In genomic region chr7:154675560-154675959, GRCh38 we compare ENCODE assay signal across 24 cellular contexts.
"Had no signal": no experiment of that assay in that cellular context is flagged by ENCODE, and none has a peak within 500 bp of the region (broad histone marks: within the 10 kb centered on the region; RNA-seq: fewer than 3 reads in every experiment).

No MANE protein-coding gene starts in this region.

- H3K4me3 ChIP-seq: coronary artery, dorsolateral prefrontal cortex had no signal

- H3K27ac ChIP-seq: brain microvascular endothelial cell, coronary artery, dorsolateral prefrontal cortex had no signal

- H3K27me3 ChIP-seq: brain microvascular endothelial cell, dorsolateral prefrontal cortex had no signal

- H3K36me3 ChIP-seq: brain microvascular endothelial cell had no signal

- ATAC-seq: activated CD4-positive, alpha-beta T cell treated with anti-CD3 and anti-CD28 coated beads for 36 hours; activated CD8-positive, alpha-beta memory T cell treated with anti-CD3 and anti-CD28 coated beads, Interleukin-2, amount 10 ng/mL, durations not matched to agents 7 days and 5 days; activated CD8-positive, alpha-beta T cell treated with anti-CD3 and anti-CD28 coated beads, Interleukin-2, amount 10 ng/mL, durations not matched to agents 7 days and 5 days; activated T-cell treated with anti-CD3 and anti-CD28 coated beads, Interleukin-2, amount 50 U/mL, for 72 hours; esophagus mucosa had no signal

- DNase-seq: activated CD4-positive, alpha-beta memory T cell treated with anti-CD3 and anti-CD28 coated beads for 36 hours; activated CD4-positive, alpha-beta T cell treated with anti-CD3 and anti-CD28 coated beads for 36 hours; activated CD4-positive, alpha-beta T cell treated with anti-CD3 and anti-CD28 coated beads, Interleukin-2, amount 10 ng/mL, durations not matched to agents 24 days and 14 days; activated CD4-positive, CD25-positive, alpha-beta regulatory T cell; activated CD4-positive, CD25-positive, alpha-beta regulatory T cell treated with anti-CD3 and anti-CD28 coated beads, Interleukin-2, amount 50 U/mL, for 72 hours; activated CD8-positive, alpha-beta memory T cell treated with anti-CD3 and anti-CD28 coated beads, Interleukin-2, amount 10 ng/mL, durations not matched to agents 7 days and 5 days; activated CD8-positive, alpha-beta memory T cell treated with anti-CD3 and anti-CD28 coated beads, Interleukin-2, amount 50 U/mL, for 4 hours; activated CD8-positive, alpha-beta T cell treated with anti-CD3 and anti-CD28 coated beads, Interleukin-2, amount 10 ng/mL, durations not matched to agents 7 days and 5 days; activated gamma-delta T cell; activated naive CD4-positive, alpha-beta T cell; activated naive CD4-positive, alpha-beta T cell treated with anti-CD3 and anti-CD28 coated beads, Interleukin-2, amount 50 U/mL, for 16 hours; activated T-cell treated with anti-CD3 and anti-CD28 coated beads, Interleukin-2, amount 50 U/mL, for 1 hour; activated T-cell treated with anti-CD3 and anti-CD28 coated beads, Interleukin-2, amount 50 U/mL, for 72 hours; amniotic stem cell; anterior cingulate cortex; brain microvascular endothelial cell; effector memory CD4-positive, alpha-beta T cell; endodermal cell; foreskin fibroblast; head of caudate nucleus; T-helper 2 cell had no signal
